In genomic region chr2:29224693-29225551, GRCh38 we compare ENCODE assay signal across 18 cellular contexts.
"Had no signal": no experiment of that assay in that cellular context is flagged by ENCODE, and none has a peak within 500 bp of the region (broad histone marks: within the 10 kb centered on the region; RNA-seq: fewer than 3 reads in every experiment).

No MANE protein-coding gene starts in this region.

- H3K4me3 ChIP-seq: heart left ventricle, lower lobe of right lung, ovary, tibial artery, vagina had no signal

- H3K9me3 ChIP-seq: heart left ventricle, lower lobe of right lung, ovary, tibial artery, vagina had no signal

- H3K9me3 Mint-ChIP-seq: activated CD4-positive, alpha-beta T cell treated with anti-CD3 and anti-CD28 coated beads, Interleukin-2, amount 10 ng/mL, durations not matched to agents 24 days and 14 days; endodermal cell; immature natural killer cell; stimulated activated naive B cell treated with anti-CD40 and anti-IgM and Interleukin-4, amounts not matched to agents 10 μg/mL and 1 μg/mL and 100 μg/mL, for 72 hours had no signal

- H3K36me3 Mint-ChIP-seq: activated naive CD8-positive, alpha-beta T cell; immature natural killer cell; stimulated activated naive B cell treated with anti-CD40 and anti-IgM and Interleukin-4, amounts not matched to agents 10 μg/mL and 1 μg/mL and 100 μg/mL, for 72 hours had no signal

- H3K36me3 ChIP-seq: brain microvascular endothelial cell, heart left ventricle, lower lobe of right lung, ovary, tibial artery, vagina had no signal

- DNase-seq: activated CD4-positive, alpha-beta T cell treated with anti-CD3 and anti-CD28 coated beads, Interleukin-2, amount 10 ng/mL, durations not matched to agents 24 days and 14 days; activated CD8-positive, alpha-beta memory T cell treated with anti-CD3 and anti-CD28 coated beads, Interleukin-2, amount 50 U/mL, for 4 hours; activated CD8-positive, alpha-beta T cell treated with anti-CD3 and anti-CD28 coated beads, Interleukin-2, amount 10 ng/mL, durations not matched to agents 7 days and 5 days; activated gamma-delta T cell treated with Interleukin-2 at 50 U/mL for 16 hours; activated T-cell treated with anti-CD3 and anti-CD28 coated beads, Interleukin-2, amount 50 U/mL, for 48 hours; endodermal cell; immature natural killer cell; lower lobe of right lung; midbrain; stimulated activated CD4-positive, alpha-beta T cell treated with anti-CD3 and anti-CD28 coated beads, Interleukin-4, amount 100 ng/mL, for 1 hour; stimulated activated naive B cell treated with anti-CD40 and anti-IgM and Interleukin-4, amounts not matched to agents 10 μg/mL and 1 μg/mL and 100 μg/mL, for 72 hours; T-helper 17 cell had no signal

- H3K4me3 Mint-ChIP-seq: activated CD4-positive, alpha-beta T cell treated with anti-CD3 and anti-CD28 coated beads, Interleukin-2, amount 10 ng/mL, durations not matched to agents 24 days and 14 days; activated CD8-positive, alpha-beta T cell treated with anti-CD3 and anti-CD28 coated beads, Interleukin-2, amount 10 ng/mL, durations not matched to agents 7 days and 5 days; activated naive CD8-positive, alpha-beta T cell; endodermal cell; immature natural killer cell; stimulated activated naive B cell treated with anti-CD40 and anti-IgM and Interleukin-4, amounts not matched to agents 10 μg/mL and 1 μg/mL and 100 μg/mL, for 72 hours; T-helper 17 cell had no signal

- H3K27me3 Mint-ChIP-seq: activated CD4-positive, alpha-beta T cell treated with anti-CD3 and anti-CD28 coated beads, Interleukin-2, amount 10 ng/mL, durations not matched to agents 24 days and 14 days had no signal

- H3K4me1 Mint-ChIP-seq: activated CD4-positive, alpha-beta T cell treated with anti-CD3 and anti-CD28 coated beads, Interleukin-2, amount 10 ng/mL, durations not matched to agents 24 days and 14 days; immature natural killer cell; stimulated activated naive B cell treated with anti-CD40 and anti-IgM and Interleukin-4, amounts not matched to agents 10 μg/mL and 1 μg/mL and 100 μg/mL, for 72 hours; T-helper 17 cell had no signal

- H3K27ac ChIP-seq: brain microvascular endothelial cell, heart left ventricle, lower lobe of right lung, ovary, tibial artery, vagina had no signal

- H3K27ac Mint-ChIP-seq: activated CD4-positive, alpha-beta T cell treated with anti-CD3 and anti-CD28 coated beads, Interleukin-2, amount 10 ng/mL, durations not matched to agents 24 days and 14 days; activated CD8-positive, alpha-beta T cell treated with anti-CD3 and anti-CD28 coated beads, Interleukin-2, amount 10 ng/mL, durations not matched to agents 7 days and 5 days; activated naive CD8-positive, alpha-beta T cell; endodermal cell; immature natural killer cell; stimulated activated naive B cell treated with anti-CD40 and anti-IgM and Interleukin-4, amounts not matched to agents 10 μg/mL and 1 μg/mL and 100 μg/mL, for 72 hours; T-helper 17 cell had no signal

- H3K27me3 ChIP-seq: ovary, vagina had no signal

- ATAC-seq: activated CD8-positive, alpha-beta T cell treated with anti-CD3 and anti-CD28 coated beads, Interleukin-2, amount 10 ng/mL, durations not matched to agents 7 days and 5 days; stimulated activated naive B cell treated with anti-CD40 and anti-IgM and Interleukin-4, amounts not matched to agents 10 μg/mL and 1 μg/mL and 100 μg/mL, for 72 hours; T-helper 17 cell had no signal
